ENCODE assay signal across 24 cellular contexts in genomic region chr1:63555480-63555879, GRCh38. TPM values are rescaled to one million over a fixed set of nuclear protein-coding genes. Genes with fewer than 3 reads are reported as not detected.
DNase-seq lines count a peak whose midpoint lies in the region; ATAC-seq and TF ChIP-seq lines count a peak whose summit lies in the region.
"Had no signal": no experiment of that assay in that cellular context is flagged by ENCODE, and none has a peak within 500 bp of the region (broad histone marks: within the 10 kb centered on the region; RNA-seq: fewer than 3 reads in every experiment).

No MANE protein-coding gene starts in this region.

- intact Hi-C loops in left ventricle myocardium inferior (cut with micrococcal nuclease), result no loop called here

- H3K4me2 ChIP-seq in mesendoderm (ENCODE audit: low read length) (no peak overlapping the region), MM.1S (ENCODE audit: low read depth, low read length) (no peak overlapping the region)
- H3K4me2 ChIP-seq: BLaER1 had no signal

- no peak overlapping the region for H2AFZ ChIP-seq in MM.1S (ENCODE audit: low read length)

- H4K20me1 ChIP-seq in MM.1S (ENCODE audit: insufficient read depth, low read length), result no peaks in the 10 kb centered on the region
- H4K20me1 ChIP-seq: BLaER1 had no signal

- ATAC-seq in GM19395 (IDR thresholded peaks at IDR 0.05; ENCODE audit: unreplicated experiment), result no peak
- ATAC-seq: GM12878 had no signal

- no peak overlapping the region for H2BK15ac ChIP-seq in mesendoderm (replicated peaks; ENCODE audit: low read depth)

- H3K4me1 ChIP-seq in mesendoderm (ENCODE audit: control insufficient read depth, low read depth, low read length) (no peaks in the 10 kb centered on the region), MM.1S (ENCODE audit: low read length) (no peaks in the 10 kb centered on the region), left ventricle myocardium inferior (no peaks in the 10 kb centered on the region)
- H3K4me1 ChIP-seq: BE2C, BLaER1 had no signal

- peak overlapping the region; percentile 39 for H3K18ac ChIP-seq in mesendoderm (ENCODE audit: low read length)

- no peaks in the 10 kb centered on the region for H3F3A ChIP-seq in MM.1S (ENCODE audit: insufficient read depth, low read length)

- H3K4me3 ChIP-seq in LNCaP clone FGC (ENCODE audit: low read depth, low read length), result no peak overlapping the region
- H3K4me3 ChIP-seq in mesendoderm (ENCODE audit: low read length), result no peak overlapping the region
- H3K4me3 ChIP-seq in MM.1S (ENCODE audit: low read length), result no peak overlapping the region
- no peak overlapping the region for H3K4me3 ChIP-seq in left ventricle myocardium inferior
- H3K4me3 ChIP-seq: BLaER1, GM12878 had no signal

- H4K8ac ChIP-seq in mesendoderm (ENCODE audit: low read depth, low read length), result no peak overlapping the region

- no peak overlapping the region for H2BK120ac ChIP-seq in mesendoderm (ENCODE audit: low read depth, low read length)

- no peak overlapping the region for H3K4ac ChIP-seq in mesendoderm (ENCODE audit: low read depth, low read length)

- H4K5ac ChIP-seq in mesendoderm (ENCODE audit: low read length), result no peak overlapping the region

- H2AK5ac ChIP-seq in mesendoderm (ENCODE audit: low read length), result no peak overlapping the region

- H3K56ac ChIP-seq in mesendoderm (ENCODE audit: low read length), result no peak overlapping the region

- H3K23ac ChIP-seq in mesendoderm (ENCODE audit: low read length), result no peak overlapping the region

- DNase-seq in LNCaP clone FGC (ENCODE audit: low read depth) (peak; percentile 70), mesendoderm (no peak), SHP77 (lab: John Stamatoyannopoulos, UW) (no peak), MM.1S (no peak), left ventricle myocardium inferior (no peak)
- DNase-seq: 8988T; ACHN; BE2C; C1 segment of cervical spinal cord; CD4-positive, alpha-beta memory T cell; CD4-positive, CD25-positive, alpha-beta regulatory T cell; CD8-positive, alpha-beta memory T cell; COR-L47; DMS 273 treated with DMSO at 0.1 percent for 48 hours; DMS153; DMS53; DMS79; DND-41; EL; GDM1 had no signal

- TF ChIP-seq CTCF in LNCaP clone FGC (IDR thresholded peaks at IDR 0.05; ENCODE audit: control insufficient read depth, extremely low read depth, insufficient read depth) (no peak), VCaP (conservative IDR thresholded peaks at IDR 0.05) (no peak), MM.1S (IDR thresholded peaks at IDR 0.05; ENCODE audit: low read length) (no peak), left ventricle myocardium inferior (IDR thresholded peaks at IDR 0.05; ENCODE audit: borderline replicate concordance) (no peak)

- H3K9me3 ChIP-seq in MM.1S (replicated peaks; ENCODE audit: insufficient read depth, low read length) (no peaks in the 10 kb centered on the region), left ventricle myocardium inferior (replicated peaks) (no peaks in the 10 kb centered on the region)
- H3K9me3 ChIP-seq: BE2C, BLaER1 had no signal

- H3K27ac ChIP-seq in VCaP, result peak overlapping the region; percentile 8; the same call in 1 of the 2 replicates
- H3K27ac ChIP-seq in mesendoderm (ENCODE audit: low read depth, low read length), result no peak overlapping the region
- no peak overlapping the region for H3K27ac ChIP-seq in MM.1S (ENCODE audit: low read length)
- H3K27ac ChIP-seq in left ventricle myocardium inferior (replicated peaks), result no peak overlapping the region
- H3K27ac ChIP-seq: BLaER1 had no signal

- H3K9ac ChIP-seq in mesendoderm (ENCODE audit: low read length), result no peak overlapping the region
- H3K9ac ChIP-seq in MM.1S (ENCODE audit: low read length), result no peak overlapping the region
- H3K9ac ChIP-seq: BLaER1 had no signal

- no peak overlapping the region for H2BK5ac ChIP-seq in mesendoderm (ENCODE audit: low read length)

- H3K36me3 ChIP-seq in mesendoderm (ENCODE audit: control insufficient read depth, insufficient read depth, low read length), result no peaks in the 10 kb centered on the region
- H3K36me3 ChIP-seq in MM.1S (replicated peaks; ENCODE audit: insufficient read depth, low read length), result no peaks in the 10 kb centered on the region
- H3K36me3 ChIP-seq in left ventricle myocardium inferior, result peaks cover 24% of the 10 kb centered on the region
- H3K36me3 ChIP-seq: BE2C had no signal

- H3K79me2 ChIP-seq in mesendoderm (ENCODE audit: control insufficient read depth, insufficient read depth, low read length) (no peaks in the 10 kb centered on the region), MM.1S (ENCODE audit: low read length) (no peaks in the 10 kb centered on the region)

- H3K9me2 ChIP-seq in MM.1S (replicated peaks; ENCODE audit: insufficient read depth, low read length), result no peaks in the 10 kb centered on the region

- H3K27me3 ChIP-seq in mesendoderm (ENCODE audit: insufficient read depth, low read length, poor library complexity) (no peaks in the 10 kb centered on the region), MM.1S (replicated peaks; ENCODE audit: insufficient read depth, low read length) (no peaks in the 10 kb centered on the region), left ventricle myocardium inferior (ENCODE audit: low read depth) (no peaks in the 10 kb centered on the region)
- H3K27me3 ChIP-seq: BE2C, BLaER1 had no signal

- H3K79me1 ChIP-seq in mesendoderm (ENCODE audit: low read length), result no peaks in the 10 kb centered on the region

RNA-seq across cellular contexts. Expression of gene EFCAB7, which starts 32.2 kb away (rescaled TPM):
- 3.6 TPM for polyA plus RNA-seq in mesendoderm (2013, experiment 1 of 2)
- polyA plus RNA-seq in mesendoderm (2013, experiment 2 of 2), result 3.3 TPM
- 8.9 TPM for total RNA-seq in left ventricle myocardium inferior

RNA-seq across cellular contexts. Expression of gene ITGB3BP, which starts 32.5 kb away (rescaled TPM):
- 56.6 TPM for polyA plus RNA-seq in mesendoderm (2013, experiment 1 of 2)
- polyA plus RNA-seq in mesendoderm (2013, experiment 2 of 2), result 57.4 TPM
- total RNA-seq in left ventricle myocardium inferior, result 10.9 TPM

RNA-seq across cellular contexts. Expression of gene PGM1, which starts 37.7 kb away (rescaled TPM):
- 46.0 TPM for polyA plus RNA-seq in mesendoderm (2013, experiment 1 of 2)
- 47.9 TPM for polyA plus RNA-seq in mesendoderm (2013, experiment 2 of 2)
- 280 TPM for total RNA-seq in left ventricle myocardium inferior
